ENCODE assay signal across 2 cellular contexts in the genomic region with DNA sequence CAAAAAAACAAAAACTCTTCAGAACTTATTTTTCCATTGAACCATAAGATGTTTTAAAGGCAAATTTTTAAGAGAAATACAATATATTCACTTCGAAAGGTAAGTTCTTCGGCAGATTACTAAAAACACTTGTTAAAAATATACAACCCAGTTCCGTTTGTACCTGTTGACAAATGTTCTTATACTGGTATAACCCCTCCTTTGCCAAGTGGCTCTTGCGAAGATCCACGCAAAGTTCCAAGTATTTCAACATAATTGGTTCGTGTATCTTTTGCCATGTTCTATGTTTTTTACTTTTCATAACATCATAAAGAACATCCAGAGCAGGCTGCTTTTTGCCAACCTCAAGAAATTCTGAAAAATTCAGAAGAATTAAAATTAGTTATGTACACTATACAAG.
TF ChIP-seq lines count a peak whose summit lies in the region.

No MANE protein-coding gene starts in this region.

TF ChIP-seq in K562, 482 proteins besides CTCF, POLR2A, EP300 and RAD21:
- TF ChIP-seq RBM17 (IDR thresholded peaks at IDR 0.05; ENCODE audit: borderline replicate concordance, low read depth, low read length) (no peak), NFYB (IDR thresholded peaks at IDR 0.05; ENCODE audit: extremely low read depth, insufficient read length) (no peak), BDP1 (IDR thresholded peaks at IDR 0.05; ENCODE audit: insufficient read depth, insufficient read length) (no peak), ZNF668 (CRISPR knock-in tag; IDR thresholded peaks at IDR 0.05) (no peak)

TF ChIP-seq in HEK293T, 16 proteins besides CTCF, POLR2A, EP300 and RAD21:
- TF ChIP-seq LEF1 (IDR thresholded peaks at IDR 0.05; ENCODE audit: borderline replicate concordance) (no peak), ARNT (IDR thresholded peaks at IDR 0.05) (no peak), FOXA1 (IDR thresholded peaks at IDR 0.05) (no peak), SP1 (IDR thresholded peaks at IDR 0.05) (no peak), FOXM1 (IDR thresholded peaks at IDR 0.05; ENCODE audit: borderline replicate concordance) (no peak), ELF4 (IDR thresholded peaks at IDR 0.05) (no peak), NFRKB (IDR thresholded peaks at IDR 0.05) (no peak), CTBP1 (IDR thresholded peaks at IDR 0.05; ENCODE audit: borderline replicate concordance) (no peak), HDGF (IDR thresholded peaks at IDR 0.05; ENCODE audit: borderline replicate concordance) (no peak), L3MBTL2 (conservative IDR thresholded peaks at IDR 0.05) (no peak), SUZ12 (IDR thresholded peaks at IDR 0.05) (no peak)
- TF ChIP-seq, protein P1, sequence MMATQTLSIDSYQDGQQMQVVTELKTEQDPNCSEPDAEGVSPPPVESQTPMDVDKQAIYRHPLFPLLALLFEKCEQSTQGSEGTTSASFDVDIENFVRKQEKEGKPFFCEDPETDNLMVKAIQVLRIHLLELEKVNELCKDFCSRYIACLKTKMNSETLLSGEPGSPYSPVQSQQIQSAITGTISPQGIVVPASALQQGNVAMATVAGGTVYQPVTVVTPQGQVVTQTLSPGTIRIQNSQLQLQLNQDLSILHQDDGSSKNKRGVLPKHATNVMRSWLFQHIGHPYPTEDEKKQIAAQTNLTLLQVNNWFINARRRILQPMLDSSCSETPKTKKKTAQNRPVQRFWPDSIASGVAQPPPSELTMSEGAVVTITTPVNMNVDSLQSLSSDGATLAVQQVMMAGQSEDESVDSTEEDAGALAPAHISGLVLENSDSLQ (IDR thresholded peaks at IDR 0.05), result no peak
